Comparison of ENCODE assay signal across 16 cellular contexts in genomic region chr19:3575949-3576673, GRCh38. TPM values are rescaled to one million over a fixed set of nuclear protein-coding genes. Genes with fewer than 3 reads are reported as not detected.
DNase-seq lines count a peak whose midpoint lies in the region; ATAC-seq and TF ChIP-seq lines count a peak whose summit lies in the region.
"Had no signal": no experiment of that assay in that cellular context is flagged by ENCODE, and none has a peak within 500 bp of the region (broad histone marks: within the 10 kb centered on the region; RNA-seq: fewer than 3 reads in every experiment).

No MANE protein-coding gene starts in this region.

- H3K9me2 ChIP-seq in neural cell (ENCODE audit: insufficient read depth, low read length): no peaks in the 10 kb centered on the region

- H3K9me3 ChIP-seq in neural cell (ENCODE audit: low read length) (no peaks in the 10 kb centered on the region), vagina (no peaks in the 10 kb centered on the region)

- no peak for TF ChIP-seq EP300 in neural cell (conservative IDR thresholded peaks at IDR 0.05; ENCODE audit: poor library complexity, severe bottlenecking)

- TF ChIP-seq RAD21 in neural cell (conservative IDR thresholded peaks at IDR 0.05): no peak

- H3K4me3 ChIP-seq in neural cell (ENCODE audit: low read length): peak overlapping the region; percentile 66
- H3K4me3 ChIP-seq in vagina: peak overlapping the region; percentile 35 to 51

- TF ChIP-seq POLR2A in erythroblast (IDR thresholded peaks at IDR 0.05; ENCODE audit: low read length): peak; percentile 1
- no peak for TF ChIP-seq POLR2A in vagina (IDR thresholded peaks at IDR 0.05)

- H3K36me3 ChIP-seq in neural cell (ENCODE audit: insufficient read depth, low read length) (no peaks in the 10 kb centered on the region), vagina (no peaks in the 10 kb centered on the region)

- H4K20me1 ChIP-seq in neural cell (ENCODE audit: insufficient read depth): no peaks in the 10 kb centered on the region

- no peak overlapping the region for H2AFZ ChIP-seq in neural cell (ENCODE audit: low read depth, low read length)

- H3K4me2 ChIP-seq in neural cell (ENCODE audit: low read length): peak overlapping the region; percentile 30

- DNase-seq in left cardiac atrium: peak; percentile 43
- no peak for DNase-seq in cardiac septum (ENCODE audit: low spot score)
- DNase-seq in erythroblast (lab: John Stamatoyannopoulos, UW): no peak
- DNase-seq in vagina (ENCODE audit: extremely low spot score in 2 of 2): no peak
- no peak for DNase-seq in midbrain (lab: John Stamatoyannopoulos, UW)
- no peak for DNase-seq in ureter (ENCODE audit: low spot score)
- DNase-seq: activated T-cell treated with anti-CD3 and anti-CD28 coated beads, Interleukin-2, amount 50 U/mL, for 24 hours; central memory CD4-positive, alpha-beta T cell; DND-41; NCI-H2171; stimulated activated CD4-positive, alpha-beta T cell treated with anti-CD3 and anti-CD28 coated beads, Interleukin-4, amount 100 ng/mL, for 4 hours had no signal

- peak overlapping the region; percentile 45 for H3K9ac ChIP-seq in neural cell (ENCODE audit: low read length)

- no peaks in the 10 kb centered on the region for H3K79me2 ChIP-seq in neural cell (replicated peaks; ENCODE audit: insufficient read depth, low read length)

- H3K27me3 ChIP-seq in neural cell (ENCODE audit: insufficient read depth, low read depth, low read length) (no peaks in the 10 kb centered on the region), vagina (no peaks in the 10 kb centered on the region)

- H3F3A ChIP-seq in neural cell (ENCODE audit: insufficient read depth, low read length, poor library complexity, severe bottlenecking): no peaks in the 10 kb centered on the region

- H3K4me1 ChIP-seq in vagina: peaks cover 34% of the 10 kb centered on the region

- intact Hi-C loops in left cardiac atrium (cut with DNase I) (loop anchor here in 1 of 2 donors (5.0 kb wide), 1 partner anchor 41 kb away; no protein-coding TSS in a partner anchor), cardiac septum (cut with DNase I) (no loop called here), vagina (cut with DNase I) (loop anchor here (5.0 kb wide), 1 partner anchor 41 kb away; no protein-coding TSS in a partner anchor)

- H3K27ac ChIP-seq in neural cell (ENCODE audit: low read length) (no peak overlapping the region), vagina (peak overlapping the region; percentile 54)
- H3K27ac ChIP-seq: VCaP had no signal

- ATAC-seq in left cardiac atrium: no peak
- ATAC-seq in GM21737 (IDR thresholded peaks at IDR 0.05; ENCODE audit: unreplicated experiment): no peak

- TF ChIP-seq CTCF in neural cell (IDR thresholded peaks at IDR 0.05; ENCODE audit: poor library complexity, severe bottlenecking) (no peak), vagina (IDR thresholded peaks at IDR 0.05) (no peak)

TF ChIP-seq in neural cell, 6 proteins besides CTCF, POLR2A, EP300 and RAD21:
- TF ChIP-seq EZH2 (IDR thresholded peaks at IDR 0.05; ENCODE audit: borderline replicate concordance, insufficient read depth, low read length, poor library complexity, severe bottlenecking) (no peak), MXI1 (conservative IDR thresholded peaks at IDR 0.05; ENCODE audit: poor library complexity, severe bottlenecking) (no peak), TAF1 (IDR thresholded peaks at IDR 0.05; ENCODE audit: low read depth) (no peak), POLR2AphosphoS5 (IDR thresholded peaks at IDR 0.05) (no peak), SMC3 (conservative IDR thresholded peaks at IDR 0.05; ENCODE audit: poor library complexity) (no peak)
- TF ChIP-seq, protein P1, sequence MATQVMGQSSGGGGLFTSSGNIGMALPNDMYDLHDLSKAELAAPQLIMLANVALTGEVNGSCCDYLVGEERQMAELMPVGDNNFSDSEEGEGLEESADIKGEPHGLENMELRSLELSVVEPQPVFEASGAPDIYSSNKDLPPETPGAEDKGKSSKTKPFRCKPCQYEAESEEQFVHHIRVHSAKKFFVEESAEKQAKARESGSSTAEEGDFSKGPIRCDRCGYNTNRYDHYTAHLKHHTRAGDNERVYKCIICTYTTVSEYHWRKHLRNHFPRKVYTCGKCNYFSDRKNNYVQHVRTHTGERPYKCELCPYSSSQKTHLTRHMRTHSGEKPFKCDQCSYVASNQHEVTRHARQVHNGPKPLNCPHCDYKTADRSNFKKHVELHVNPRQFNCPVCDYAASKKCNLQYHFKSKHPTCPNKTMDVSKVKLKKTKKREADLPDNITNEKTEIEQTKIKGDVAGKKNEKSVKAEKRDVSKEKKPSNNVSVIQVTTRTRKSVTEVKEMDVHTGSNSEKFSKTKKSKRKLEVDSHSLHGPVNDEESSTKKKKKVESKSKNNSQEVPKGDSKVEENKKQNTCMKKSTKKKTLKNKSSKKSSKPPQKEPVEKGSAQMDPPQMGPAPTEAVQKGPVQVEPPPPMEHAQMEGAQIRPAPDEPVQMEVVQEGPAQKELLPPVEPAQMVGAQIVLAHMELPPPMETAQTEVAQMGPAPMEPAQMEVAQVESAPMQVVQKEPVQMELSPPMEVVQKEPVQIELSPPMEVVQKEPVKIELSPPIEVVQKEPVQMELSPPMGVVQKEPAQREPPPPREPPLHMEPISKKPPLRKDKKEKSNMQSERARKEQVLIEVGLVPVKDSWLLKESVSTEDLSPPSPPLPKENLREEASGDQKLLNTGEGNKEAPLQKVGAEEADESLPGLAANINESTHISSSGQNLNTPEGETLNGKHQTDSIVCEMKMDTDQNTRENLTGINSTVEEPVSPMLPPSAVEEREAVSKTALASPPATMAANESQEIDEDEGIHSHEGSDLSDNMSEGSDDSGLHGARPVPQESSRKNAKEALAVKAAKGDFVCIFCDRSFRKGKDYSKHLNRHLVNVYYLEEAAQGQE (IDR thresholded peaks at IDR 0.05; ENCODE audit: borderline replicate concordance): no peak

RNA-seq across cellular contexts. Expression of gene HMG20B, which starts 3.4 kb away (rescaled TPM):
- total RNA-seq in left cardiac atrium (10 to 100 TPM; 34.8 to 42.0 TPM), cardiac septum (32.6 TPM), vagina (92.8 TPM), ureter (66.5 TPM)
- 17.3 and 22.6 TPM in 2 replicates for polyA plus RNA-seq in neural cell
- 7.5 and 9.8 TPM in 2 replicates for polyA minus RNA-seq in neural cell

RNA-seq across cellular contexts. Expression of gene GIPC3, which starts 9.2 kb away (rescaled TPM):
- total RNA-seq in left cardiac atrium (1 to 10 TPM; 1.5 to 1.6 TPM), cardiac septum (1.3 TPM), vagina (0.25 TPM), ureter (2.4 TPM)
- not detected in 2 replicates for polyA plus RNA-seq in neural cell
- polyA minus RNA-seq in neural cell: not detected in 2 replicates

RNA-seq across cellular contexts. Expression of gene MFSD12, which starts 18.7 kb away (rescaled TPM):
- total RNA-seq in left cardiac atrium (10 to 100 TPM; 29.8 to 40.4 TPM), cardiac septum (25.4 TPM), vagina (48.4 TPM), ureter (82.8 TPM)
- polyA plus RNA-seq in neural cell: 38.5 and 41.4 TPM in 2 replicates
- 40.7 and 57.9 TPM in 2 replicates for polyA minus RNA-seq in neural cell

RNA-seq across cellular contexts. Expression of gene TBXA2R, which starts 30.6 kb away (rescaled TPM):
- 1 to 10 TPM; 2.3 to 3.7 TPM for total RNA-seq in left cardiac atrium
- 1.9 TPM for total RNA-seq in cardiac septum
- not detected in 2 replicates for polyA plus RNA-seq in neural cell
- not detected in 2 replicates for polyA minus RNA-seq in neural cell
- total RNA-seq in vagina: 1.7 TPM
- total RNA-seq in ureter: 4.5 TPM

RNA-seq across cellular contexts. Expression of gene TEKTIP1, which starts 37.1 kb away (rescaled TPM):
- total RNA-seq in left cardiac atrium (under 1 TPM in 1 of 2 donors, not detected in 1; 0.52 TPM), cardiac septum (1.7 TPM), vagina (not detected), ureter (6.4 TPM)
- polyA plus RNA-seq in neural cell: 1.2 TPM in 1 of 2 replicates, not detected in the other
- not detected in 2 replicates for polyA minus RNA-seq in neural cell
- total RNA-seq: glomerular endothelial cell, temporal lobe had no signal
